Comparison of ENCODE assay signal across 9 cellular contexts in the genomic region with DNA sequence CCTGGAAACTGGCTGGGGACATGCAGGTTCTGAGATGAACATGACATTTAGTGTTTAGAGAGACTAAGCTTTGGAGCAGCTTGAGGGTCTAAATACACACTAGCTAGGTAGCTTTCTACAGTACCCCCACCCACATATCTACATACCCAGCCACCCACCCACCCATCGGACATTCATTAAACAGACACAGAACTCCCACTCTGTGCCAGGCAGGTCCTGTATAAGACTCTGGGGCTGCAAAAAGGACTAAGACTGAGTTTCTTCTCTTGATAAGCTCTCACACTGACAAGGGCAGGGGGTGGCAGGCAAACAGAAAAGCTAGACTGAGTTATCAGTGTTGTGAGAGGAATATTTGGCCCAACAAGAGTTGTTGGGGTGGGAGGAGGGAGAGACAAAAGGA. TPM values are rescaled to one million over a fixed set of nuclear protein-coding genes. Genes with fewer than 3 reads are reported as not detected.
DNase-seq lines count a peak whose midpoint lies in the region; ATAC-seq, FAIRE-seq and TF ChIP-seq lines count a peak whose summit lies in the region.
"Had no signal": no experiment of that assay in that cellular context is flagged by ENCODE, and none has a peak within 500 bp of the region (broad histone marks: within the 10 kb centered on the region; RNA-seq: fewer than 3 reads in every experiment).

No MANE protein-coding gene starts in this region.

- H3K9me3 Mint-ChIP-seq in CD4-positive, alpha-beta memory T cell, result peaks cover 0 to 1% (median 0%) of the 10 kb centered on the region in 8 donors
- H3K9me3 Mint-ChIP-seq in WTC11, result no peaks in the 10 kb centered on the region

- H3K27ac ChIP-seq in CD4-positive, alpha-beta memory T cell (ENCODE audit: low read depth, low read length), result peak overlapping the region; percentile 78
- H3K27ac ChIP-seq in esophagus muscularis mucosa (replicated peaks in 1 of 4) (peak overlapping the region; percentile 97 to 99 (median 98)), trophoblast cell (ENCODE audit: low read depth, low read length) (peak overlapping the region; percentile 91)

- H3K4me1 Mint-ChIP-seq in CD4-positive, alpha-beta memory T cell, result peaks cover 59 to 89% (median 75%) of the 10 kb centered on the region in 4 donors
- H3K4me1 Mint-ChIP-seq in WTC11, result peaks cover 35% of the 10 kb centered on the region

- no peak for TF ChIP-seq EP300 in esophagus muscularis mucosa (IDR thresholded peaks at IDR 0.05)

- H3K14ac ChIP-seq in trophoblast cell (ENCODE audit: low read length), result no peak overlapping the region

- H3K9me3 ChIP-seq in CD4-positive, alpha-beta memory T cell (ENCODE audit: control insufficient read depth in 1 of 2, low read length in 2 of 2), result no peaks in the 10 kb centered on the region
- no peaks in the 10 kb centered on the region for H3K9me3 ChIP-seq in esophagus muscularis mucosa
- no peaks in the 10 kb centered on the region for H3K9me3 ChIP-seq in trophoblast cell (ENCODE audit: insufficient read depth, low read depth, low read length)

- H3K27ac Mint-ChIP-seq in CD4-positive, alpha-beta memory T cell, result peak overlapping the region; percentile 93 to 99 (median 98)
- 0 out of 2 replicates have a peak overlapping the region, but pooled peaks have one; percentile 88 for H3K27ac Mint-ChIP-seq in WTC11

- no peak overlapping the region for H2BK12ac ChIP-seq in trophoblast cell (ENCODE audit: low read length)

- H3K4me3 Mint-ChIP-seq in CD4-positive, alpha-beta memory T cell, result peak overlapping the region; percentile 80 to 91 (median 86)
- H3K4me3 Mint-ChIP-seq in WTC11, result no peak overlapping the region

- WGBS in esophagus muscularis mucosa, result 44% methylated on average over 1 of the region's 1 CpG
- WGBS in trophoblast cell (ENCODE audit: extremely low coverage, insufficient coverage, insufficient read length), result no CpG with 5 or more reads among the region's 1 CpG

- peaks cover 3% of the 10 kb centered on the region for H3K36me3 ChIP-seq in CD4-positive, alpha-beta memory T cell (ENCODE audit: insufficient read depth, low read length)
- H3K36me3 ChIP-seq in esophagus muscularis mucosa (peaks cover 0 to 32% (median 3%) of the 10 kb centered on the region in 4 donors), trophoblast cell (ENCODE audit: control insufficient read depth in 1 of 2, insufficient read depth in 2 of 2, low read length in 2 of 2) (peaks cover 22 to 30% of the 10 kb centered on the region in 2 experiments)

- intact Hi-C loops in CD4-positive, alpha-beta memory T cell (cut with micrococcal nuclease), result no loop called here
- intact Hi-C loops in esophagus muscularis mucosa (cut with DNase I), result no loop called here

- POLR2A ChIA-PET in CD4-positive, alpha-beta memory T cell (lab: Charles Lee; ENCODE audit: partially characterized antibody), result interaction anchor here (0.6 to 6.6 kb wide), 14 partner anchors 8 to 276 kb away, joined by 3 to 251 read pairs (median 4); a partner anchor contains a TSS
- POLR2A ChIA-PET in WTC11 (lab: Charles Lee), result no interaction called here

- H3K4me1 ChIP-seq in CD4-positive, alpha-beta memory T cell (ENCODE audit: insufficient read depth, low read length), result peaks cover 84% of the 10 kb centered on the region
- H3K4me1 ChIP-seq in esophagus muscularis mucosa, result peaks cover 99% of the 10 kb centered on the region in 4 donors
- peaks cover 31 to 39% of the 10 kb centered on the region in 2 experiments for H3K4me1 ChIP-seq in trophoblast cell (ENCODE audit: control insufficient read depth in 1 of 2, insufficient read depth in 2 of 2, low read length in 2 of 2)

- H3K79me2 ChIP-seq in trophoblast cell (ENCODE audit: control insufficient read depth, insufficient read depth, low read length, poor library complexity), result peaks cover 31% of the 10 kb centered on the region

- H3K27me3 ChIP-seq in CD4-positive, alpha-beta memory T cell (ENCODE audit: insufficient read depth, low read length), result no peaks in the 10 kb centered on the region
- H3K27me3 ChIP-seq in esophagus muscularis mucosa (no peaks in the 10 kb centered on the region), trophoblast cell (ENCODE audit: insufficient read depth, low read length) (no peaks in the 10 kb centered on the region)

- H3K79me1 ChIP-seq in trophoblast cell (ENCODE audit: low read length), result peaks cover 4% of the 10 kb centered on the region

- no peak overlapping the region for H4K91ac ChIP-seq in trophoblast cell (ENCODE audit: low read depth, low read length)

- no peak overlapping the region for H4K8ac ChIP-seq in trophoblast cell (ENCODE audit: low read depth, low read length)

- no peak overlapping the region for H2BK120ac ChIP-seq in trophoblast cell (ENCODE audit: insufficient read depth, low read length, poor library complexity)

- H3K4ac ChIP-seq in trophoblast cell (ENCODE audit: low read depth, low read length), result peak overlapping the region; percentile 65

- CTCF ChIA-PET in CD4-positive, alpha-beta memory T cell (lab: Charles Lee; ENCODE audit: partially characterized antibody), result interaction anchor here (0.8 to 7.2 kb wide), 6 partner anchors 8 to 123 kb away, joined by 3 to 97 read pairs (median 12); a partner anchor contains a TSS
- CTCF ChIA-PET in WTC11 (lab: Charles Lee), result interaction anchor here (0.7 to 4.7 kb wide), 5 partner anchors 12 to 180 kb away, joined by 3 to 74 read pairs (median 16); a partner anchor contains a TSS

- no peak for TF ChIP-seq CTCF in WTC11 (IDR thresholded peaks at IDR 0.05)
- no peak for TF ChIP-seq CTCF in esophagus muscularis mucosa (IDR thresholded peaks at IDR 0.05)

- no peaks in the 10 kb centered on the region for H3K27me3 Mint-ChIP-seq in CD4-positive, alpha-beta memory T cell
- H3K27me3 Mint-ChIP-seq in WTC11 (ENCODE audit: low read depth), result no peaks in the 10 kb centered on the region

- no peak overlapping the region for H2BK5ac ChIP-seq in trophoblast cell (ENCODE audit: low read depth, low read length, poor library complexity)

- no peak for DNase-seq in CD4-positive, alpha-beta memory T cell
- DNase-seq in WTC11 (ENCODE audit: low spot score) (no peak), esophagus muscularis mucosa (ENCODE audit: extremely low spot score) (no peak), trophoblast cell (no peak), NCI-H128 (lab: John Stamatoyannopoulos, UW; ENCODE audit: unreplicated experiment) (no peak), GM19239 (ENCODE audit: insufficient read length, low spot score) (no peak)
- DNase-seq in stimulated activated CD4-positive, alpha-beta T cell treated with anti-CD3 and anti-CD28 coated beads, Interleukin-2, amount 100 ng/mL, for 48 hours, result no peak

- no peak overlapping the region for H2AK5ac ChIP-seq in trophoblast cell (ENCODE audit: low read length)

- no peak overlapping the region for H3K18ac ChIP-seq in trophoblast cell (ENCODE audit: low read length)

- no peak for TF ChIP-seq POLR2A in esophagus muscularis mucosa (IDR thresholded peaks at IDR 0.05; ENCODE audit: low read depth)

- peaks cover 24 to 53% of the 10 kb centered on the region in 2 donors for H3K36me3 Mint-ChIP-seq in CD4-positive, alpha-beta memory T cell
- H3K36me3 Mint-ChIP-seq in WTC11, result no peaks in the 10 kb centered on the region

- no peak overlapping the region for H3K4me3 ChIP-seq in CD4-positive, alpha-beta memory T cell (ENCODE audit: low read length in 2 of 2)
- H3K4me3 ChIP-seq in esophagus muscularis mucosa (peak overlapping the region in 1 of 4 donors; percentile 47), trophoblast cell (ENCODE audit: low read depth, low read length) (no peak overlapping the region)

- H3K23ac ChIP-seq in trophoblast cell (ENCODE audit: low read length), result no peak overlapping the region

- ATAC-seq in WTC11, result no peak
- no peak for ATAC-seq in HG02678 (IDR thresholded peaks at IDR 0.05; ENCODE audit: unreplicated experiment)

- FAIRE-seq in GM19239 (lab: Jason Lieb, UNC), result no peak

- no peak overlapping the region for H4K12ac ChIP-seq in trophoblast cell (ENCODE audit: low read depth, low read length)

- H2AFZ ChIP-seq in trophoblast cell (ENCODE audit: insufficient read depth, low read length, poor library complexity), result no peak overlapping the region

- H3K4me2 ChIP-seq in trophoblast cell (ENCODE audit: low read length), result no peak overlapping the region

- H3K9ac ChIP-seq in trophoblast cell (ENCODE audit: low read length), result no peak overlapping the region

TF ChIP-seq in WTC11, 78 proteins besides CTCF, POLR2A, EP300 and RAD21 (continues in another document):
- no peak for TF ChIP-seq PRRX2 (CRISPR knock-in tag; IDR thresholded peaks at IDR 0.05)
- TF ChIP-seq, protein P1, sequence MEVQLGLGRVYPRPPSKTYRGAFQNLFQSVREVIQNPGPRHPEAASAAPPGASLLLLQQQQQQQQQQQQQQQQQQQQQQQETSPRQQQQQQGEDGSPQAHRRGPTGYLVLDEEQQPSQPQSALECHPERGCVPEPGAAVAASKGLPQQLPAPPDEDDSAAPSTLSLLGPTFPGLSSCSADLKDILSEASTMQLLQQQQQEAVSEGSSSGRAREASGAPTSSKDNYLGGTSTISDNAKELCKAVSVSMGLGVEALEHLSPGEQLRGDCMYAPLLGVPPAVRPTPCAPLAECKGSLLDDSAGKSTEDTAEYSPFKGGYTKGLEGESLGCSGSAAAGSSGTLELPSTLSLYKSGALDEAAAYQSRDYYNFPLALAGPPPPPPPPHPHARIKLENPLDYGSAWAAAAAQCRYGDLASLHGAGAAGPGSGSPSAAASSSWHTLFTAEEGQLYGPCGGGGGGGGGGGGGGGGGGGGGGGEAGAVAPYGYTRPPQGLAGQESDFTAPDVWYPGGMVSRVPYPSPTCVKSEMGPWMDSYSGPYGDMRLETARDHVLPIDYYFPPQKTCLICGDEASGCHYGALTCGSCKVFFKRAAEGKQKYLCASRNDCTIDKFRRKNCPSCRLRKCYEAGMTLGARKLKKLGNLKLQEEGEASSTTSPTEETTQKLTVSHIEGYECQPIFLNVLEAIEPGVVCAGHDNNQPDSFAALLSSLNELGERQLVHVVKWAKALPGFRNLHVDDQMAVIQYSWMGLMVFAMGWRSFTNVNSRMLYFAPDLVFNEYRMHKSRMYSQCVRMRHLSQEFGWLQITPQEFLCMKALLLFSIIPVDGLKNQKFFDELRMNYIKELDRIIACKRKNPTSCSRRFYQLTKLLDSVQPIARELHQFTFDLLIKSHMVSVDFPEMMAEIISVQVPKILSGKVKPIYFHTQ (CRISPR knock-in tag; IDR thresholded peaks at IDR 0.05), result no peak

RNA-seq across cellular contexts. Expression of a gene that starts 6.7 kb away (rescaled TPM):
- 100 to 1,000 TPM; 221 to 222 TPM for total RNA-seq in CD4-positive, alpha-beta memory T cell
- 10 to 100 TPM in 1 of 2 donors, 1 to 10 TPM in 1; 4.1 to 68.3 TPM for polyA plus RNA-seq in CD4-positive, alpha-beta memory T cell
- total RNA-seq in WTC11 (2021) (65.0 to 88.7 TPM (median 72.0 TPM) in 3 replicates), esophagus muscularis mucosa (100 to 1,000 TPM; 162 to 263 (median 225) TPM)
- 96.6 and 97.6 TPM in 2 replicates for polyA plus RNA-seq in trophoblast cell (2013)

RNA-seq across cellular contexts. Expression of a gene that starts 13.4 kb away (rescaled TPM):
- 10 to 100 TPM; 51.8 to 56.4 TPM for total RNA-seq in CD4-positive, alpha-beta memory T cell
- 100 to 1,000 TPM; 107 to 190 TPM for polyA plus RNA-seq in CD4-positive, alpha-beta memory T cell
- total RNA-seq in WTC11 (2021) (48.9 to 52.5 TPM (median 52.0 TPM) in 3 replicates), esophagus muscularis mucosa (100 to 1,000 TPM in 3 of 4 donors, 10 to 100 TPM in 1; 97.9 to 164 (median 122) TPM)
- 62.9 and 66.9 TPM in 2 replicates for polyA plus RNA-seq in trophoblast cell (2013)

RNA-seq across cellular contexts. Expression of a gene that starts 37.7 kb away (rescaled TPM):
- total RNA-seq in CD4-positive, alpha-beta memory T cell, result under 1 TPM; 0.25 to 0.26 TPM
- not detected for polyA plus RNA-seq in CD4-positive, alpha-beta memory T cell
- total RNA-seq in WTC11 (2021) (2.3 to 3.5 TPM (median 3.3 TPM) in 3 replicates), esophagus muscularis mucosa (10 to 100 TPM; 20.7 to 57.4 (median 34.7) TPM)
- polyA plus RNA-seq in trophoblast cell (2013), result 0.25 and 0.27 TPM in 2 replicates
- polyA plus RNA-seq: neural cell had no signal
